In the genomic region with DNA sequence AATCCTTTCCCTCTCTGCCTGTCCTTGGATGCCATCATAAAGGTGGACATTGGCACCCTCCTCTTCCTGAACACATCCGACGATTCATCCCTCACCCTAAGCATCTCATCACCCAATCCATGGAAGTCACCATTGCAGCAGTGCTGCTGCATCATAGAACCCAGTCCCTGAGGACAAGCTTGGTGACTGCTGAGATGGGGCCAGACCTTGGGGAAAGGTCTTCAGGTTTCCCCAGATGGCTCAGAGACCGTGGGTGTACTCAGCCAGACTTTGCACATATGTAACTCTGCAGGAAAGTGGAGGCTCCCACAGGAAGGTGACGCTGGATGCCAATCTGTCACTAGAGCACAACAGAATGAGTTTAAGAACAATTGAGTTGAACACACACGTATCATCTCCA, we compare ENCODE assay signal across 34 cellular contexts.
"Had no signal": no experiment of that assay in that cellular context is flagged by ENCODE, and none has a peak within 500 bp of the region (broad histone marks: within the 10 kb centered on the region; RNA-seq: fewer than 3 reads in every experiment).

No MANE protein-coding gene starts in this region.

- H3K27me3 ChIP-seq: ascending aorta, breast epithelium, cardiac muscle cell, colonic mucosa, gastrocnemius medialis, heart right ventricle had no signal

- FAIRE-seq: endometrium, endothelial cell of umbilical vein had no signal

- H3K9me3 ChIP-seq: ascending aorta, breast epithelium, colonic mucosa, gastrocnemius medialis, heart right ventricle had no signal

- DNase-seq: activated CD4-positive, alpha-beta memory T cell treated with anti-CD3 and anti-CD28 coated beads for 36 hours; activated CD4-positive, alpha-beta T cell treated with anti-CD3 and anti-CD28 coated beads for 36 hours; activated CD4-positive, alpha-beta T cell treated with anti-CD3 and anti-CD28 coated beads, Interleukin-2, amount 10 ng/mL, durations not matched to agents 24 days and 14 days; activated CD4-positive, CD25-positive, alpha-beta regulatory T cell; activated CD4-positive, CD25-positive, alpha-beta regulatory T cell treated with anti-CD3 and anti-CD28 coated beads, Interleukin-2, amount 50 U/mL, for 72 hours; activated CD8-positive, alpha-beta memory T cell treated with anti-CD3 and anti-CD28 coated beads, Interleukin-2, amount 10 ng/mL, durations not matched to agents 7 days and 5 days; activated CD8-positive, alpha-beta memory T cell treated with anti-CD3 and anti-CD28 coated beads, Interleukin-2, amount 50 U/mL, for 4 hours; activated CD8-positive, alpha-beta T cell treated with anti-CD3 and anti-CD28 coated beads, Interleukin-2, amount 10 ng/mL, durations not matched to agents 7 days and 5 days; activated effector memory CD4-positive, alpha-beta T cell treated with anti-CD3 and anti-CD28 coated beads, Interleukin-2, amount 50 U/mL, for 16 hours; activated naive CD4-positive, alpha-beta T cell treated with anti-CD3 and anti-CD28 coated beads for 36 hours; activated naive CD8-positive, alpha-beta T cell treated with anti-CD3 and anti-CD28 coated beads, Interleukin-2, amount 10 ng/mL, durations not matched to agents 7 days and 5 days; activated T-cell treated with anti-CD3 and anti-CD28 coated beads, Interleukin-2, amount 50 U/mL, for 1 hour; activated T-cell treated with anti-CD3 and anti-CD28 coated beads, Interleukin-2, amount 50 U/mL, for 48 hours; central memory CD4-positive, alpha-beta T cell; cerebellar nuclear complex; colonic mucosa; effector CD8-positive, alpha-beta T cell; foreskin fibroblast; gastrocnemius medialis; heart right ventricle; T-helper 1 cell; T-helper 17 cell; T1000 had no signal

- H3K4me1 ChIP-seq: ascending aorta, breast epithelium, colonic mucosa, gastrocnemius medialis, heart right ventricle had no signal

- H3K4me1 Mint-ChIP-seq: activated CD4-positive, alpha-beta T cell treated with anti-CD3 and anti-CD28 coated beads for 36 hours; activated CD4-positive, alpha-beta T cell treated with anti-CD3 and anti-CD28 coated beads, Interleukin-2, amount 10 ng/mL, durations not matched to agents 24 days and 14 days; activated CD8-positive, alpha-beta memory T cell treated with anti-CD3 and anti-CD28 coated beads, Interleukin-2, amount 10 ng/mL, durations not matched to agents 7 days and 5 days; activated naive CD4-positive, alpha-beta T cell treated with anti-CD3 and anti-CD28 coated beads, Interleukin-2, amount 50 U/mL, for 24 hours; activated naive CD8-positive, alpha-beta T cell treated with anti-CD3 and anti-CD28 coated beads, Interleukin-2, amount 10 ng/mL, durations not matched to agents 7 days and 5 days; T-helper 17 cell had no signal

- H3K4me3 Mint-ChIP-seq: activated CD4-positive, alpha-beta memory T cell treated with anti-CD3 and anti-CD28 coated beads for 36 hours; activated CD4-positive, alpha-beta T cell treated with anti-CD3 and anti-CD28 coated beads for 36 hours; activated CD4-positive, alpha-beta T cell treated with anti-CD3 and anti-CD28 coated beads, Interleukin-2, amount 10 ng/mL, durations not matched to agents 24 days and 14 days; activated CD8-positive, alpha-beta memory T cell treated with anti-CD3 and anti-CD28 coated beads, Interleukin-2, amount 10 ng/mL, durations not matched to agents 7 days and 5 days; activated CD8-positive, alpha-beta T cell treated with anti-CD3 and anti-CD28 coated beads, Interleukin-2, amount 10 ng/mL, durations not matched to agents 7 days and 5 days; activated naive CD4-positive, alpha-beta T cell treated with anti-CD3 and anti-CD28 coated beads for 36 hours; activated naive CD4-positive, alpha-beta T cell treated with anti-CD3 and anti-CD28 coated beads, Interleukin-2, amount 50 U/mL, for 24 hours; activated naive CD8-positive, alpha-beta T cell treated with anti-CD3 and anti-CD28 coated beads, Interleukin-2, amount 10 ng/mL, durations not matched to agents 7 days and 5 days; activated T-helper 1 cell treated with anti-CD3 and anti-CD28 coated beads, Interleukin-12 subunit alpha, Interleukin-12 subunit beta, Interleukin-2, Interleukin-4 antibody, amounts not matched to agents 30 ng/mL and 10 ng/mL and 1 ng/mL, durations not matched to agents 14 hours and 24 hours and 36 hours; brain; T-helper 17 cell; T-helper 2 cell treated with Interferon-gamma antibody and Interleukin-4, amounts not matched to agents 5 μg/mL and 100 μg/mL, for 36 hours had no signal

- H3K27ac ChIP-seq: ascending aorta, breast epithelium, cardiac muscle cell, colonic mucosa, epithelial cell of prostate, gastrocnemius medialis, heart right ventricle had no signal

- H3K27me3 Mint-ChIP-seq: activated CD4-positive, alpha-beta memory T cell treated with anti-CD3 and anti-CD28 coated beads for 36 hours; activated CD4-positive, alpha-beta T cell treated with anti-CD3 and anti-CD28 coated beads for 36 hours; activated CD4-positive, alpha-beta T cell treated with anti-CD3 and anti-CD28 coated beads, Interleukin-2, amount 10 ng/mL, durations not matched to agents 24 days and 14 days; activated CD8-positive, alpha-beta memory T cell treated with anti-CD3 and anti-CD28 coated beads, Interleukin-2, amount 10 ng/mL, durations not matched to agents 7 days and 5 days; activated naive CD8-positive, alpha-beta T cell treated with anti-CD3 and anti-CD28 coated beads, Interleukin-2, amount 10 ng/mL, durations not matched to agents 7 days and 5 days; T-helper 17 cell had no signal

- H3K36me3 Mint-ChIP-seq: activated CD4-positive, alpha-beta memory T cell treated with anti-CD3 and anti-CD28 coated beads for 36 hours; activated CD8-positive, alpha-beta memory T cell treated with anti-CD3 and anti-CD28 coated beads, Interleukin-2, amount 10 ng/mL, durations not matched to agents 7 days and 5 days; activated naive CD4-positive, alpha-beta T cell treated with anti-CD3 and anti-CD28 coated beads, Interleukin-2, amount 50 U/mL, for 24 hours; activated naive CD8-positive, alpha-beta T cell treated with anti-CD3 and anti-CD28 coated beads, Interleukin-2, amount 10 ng/mL, durations not matched to agents 7 days and 5 days; brain had no signal

- H3K4me3 ChIP-seq: ascending aorta, breast epithelium, cardiac muscle cell, colonic mucosa, gastrocnemius medialis, heart right ventricle had no signal

- H3K9me3 Mint-ChIP-seq: activated CD4-positive, alpha-beta T cell treated with anti-CD3 and anti-CD28 coated beads, Interleukin-2, amount 10 ng/mL, durations not matched to agents 24 days and 14 days; activated naive CD4-positive, alpha-beta T cell treated with anti-CD3 and anti-CD28 coated beads for 36 hours; activated naive CD8-positive, alpha-beta T cell treated with anti-CD3 and anti-CD28 coated beads, Interleukin-2, amount 10 ng/mL, durations not matched to agents 7 days and 5 days had no signal

- H3K27ac Mint-ChIP-seq: activated CD4-positive, alpha-beta memory T cell treated with anti-CD3 and anti-CD28 coated beads for 36 hours; activated CD4-positive, alpha-beta T cell treated with anti-CD3 and anti-CD28 coated beads for 36 hours; activated CD4-positive, alpha-beta T cell treated with anti-CD3 and anti-CD28 coated beads, Interleukin-2, amount 10 ng/mL, durations not matched to agents 24 days and 14 days; activated CD8-positive, alpha-beta memory T cell treated with anti-CD3 and anti-CD28 coated beads, Interleukin-2, amount 10 ng/mL, durations not matched to agents 7 days and 5 days; activated CD8-positive, alpha-beta T cell treated with anti-CD3 and anti-CD28 coated beads, Interleukin-2, amount 10 ng/mL, durations not matched to agents 7 days and 5 days; activated naive CD4-positive, alpha-beta T cell treated with anti-CD3 and anti-CD28 coated beads for 36 hours; activated naive CD4-positive, alpha-beta T cell treated with anti-CD3 and anti-CD28 coated beads, Interleukin-2, amount 50 U/mL, for 24 hours; activated naive CD8-positive, alpha-beta T cell treated with anti-CD3 and anti-CD28 coated beads, Interleukin-2, amount 10 ng/mL, durations not matched to agents 7 days and 5 days; activated T-helper 1 cell treated with anti-CD3 and anti-CD28 coated beads, Interleukin-12 subunit alpha, Interleukin-12 subunit beta, Interleukin-2, Interleukin-4 antibody, amounts not matched to agents 30 ng/mL and 10 ng/mL and 1 ng/mL, durations not matched to agents 14 hours and 24 hours and 36 hours; activated T-helper 2 cell treated with anti-CD3 and anti-CD28 coated beads, Interferon-gamma antibody, Interleukin-2, Interleukin-4, amounts not matched to agents 10 μg/mL and 5 μg/mL and 100 μg/mL, durations not matched to agents 14 hours and 24 hours and 36 hours; T-helper 17 cell; T-helper 2 cell treated with Interferon-gamma antibody and Interleukin-4, amounts not matched to agents 5 μg/mL and 100 μg/mL, for 36 hours had no signal

- H3K36me3 ChIP-seq: ascending aorta, breast epithelium, cardiac muscle cell, colonic mucosa, gastrocnemius medialis, heart right ventricle had no signal
